Comparison of ENCODE assay signal across 1 cellular context in the genomic region with DNA sequence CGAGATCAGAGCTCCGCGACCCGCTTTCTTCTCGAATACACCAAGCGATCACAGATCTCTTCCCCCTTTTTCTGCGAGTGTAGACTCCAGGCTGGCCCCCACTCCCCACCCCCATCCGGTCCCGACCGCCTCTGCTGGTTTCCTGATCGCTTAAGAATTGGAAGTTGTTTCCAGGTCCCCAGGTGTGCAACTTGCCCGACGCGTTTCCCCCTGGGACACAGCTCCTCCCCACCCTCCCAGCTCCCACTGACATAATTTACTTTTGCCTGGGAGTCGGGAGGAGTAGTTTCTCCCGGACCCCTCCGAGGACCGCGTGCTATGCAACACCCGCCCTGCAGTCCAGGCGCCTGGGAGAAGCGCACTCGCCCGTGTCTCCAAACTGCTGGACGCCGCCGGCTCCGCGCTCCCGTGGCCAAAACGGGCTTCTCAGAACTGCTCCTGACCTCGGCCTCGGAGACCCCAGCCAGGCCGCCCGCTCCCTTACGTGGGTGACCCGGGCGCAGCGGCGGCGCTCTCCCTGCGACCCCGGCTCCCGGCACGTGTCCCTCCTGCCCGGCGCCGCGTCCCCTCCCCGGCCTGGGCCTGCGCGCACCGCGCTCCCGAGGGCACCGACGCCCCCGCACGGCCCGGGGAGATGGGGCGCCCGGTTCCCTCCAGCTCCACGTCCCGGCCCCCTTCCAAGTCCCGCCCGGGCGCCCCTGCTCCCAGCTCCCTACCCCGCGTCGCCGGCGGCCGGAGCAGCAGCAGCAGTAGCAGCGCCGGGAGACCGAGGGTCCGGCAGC.
TF ChIP-seq lines count a peak whose summit lies in the region.

No MANE protein-coding gene starts in this region.

TF ChIP-seq in K562, 482 proteins besides CTCF, POLR2A, EP300 and RAD21 (continued from another document and continues in another):
- TF ChIP-seq, protein P1, sequence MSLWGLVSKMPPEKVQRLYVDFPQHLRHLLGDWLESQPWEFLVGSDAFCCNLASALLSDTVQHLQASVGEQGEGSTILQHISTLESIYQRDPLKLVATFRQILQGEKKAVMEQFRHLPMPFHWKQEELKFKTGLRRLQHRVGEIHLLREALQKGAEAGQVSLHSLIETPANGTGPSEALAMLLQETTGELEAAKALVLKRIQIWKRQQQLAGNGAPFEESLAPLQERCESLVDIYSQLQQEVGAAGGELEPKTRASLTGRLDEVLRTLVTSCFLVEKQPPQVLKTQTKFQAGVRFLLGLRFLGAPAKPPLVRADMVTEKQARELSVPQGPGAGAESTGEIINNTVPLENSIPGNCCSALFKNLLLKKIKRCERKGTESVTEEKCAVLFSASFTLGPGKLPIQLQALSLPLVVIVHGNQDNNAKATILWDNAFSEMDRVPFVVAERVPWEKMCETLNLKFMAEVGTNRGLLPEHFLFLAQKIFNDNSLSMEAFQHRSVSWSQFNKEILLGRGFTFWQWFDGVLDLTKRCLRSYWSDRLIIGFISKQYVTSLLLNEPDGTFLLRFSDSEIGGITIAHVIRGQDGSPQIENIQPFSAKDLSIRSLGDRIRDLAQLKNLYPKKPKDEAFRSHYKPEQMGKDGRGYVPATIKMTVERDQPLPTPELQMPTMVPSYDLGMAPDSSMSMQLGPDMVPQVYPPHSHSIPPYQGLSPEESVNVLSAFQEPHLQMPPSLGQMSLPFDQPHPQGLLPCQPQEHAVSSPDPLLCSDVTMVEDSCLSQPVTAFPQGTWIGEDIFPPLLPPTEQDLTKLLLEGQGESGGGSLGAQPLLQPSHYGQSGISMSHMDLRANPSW (CRISPR knock-in tag; IDR thresholded peaks at IDR 0.05), result no peak
- no peak for TF ChIP-seq SNIP1 (IDR thresholded peaks at IDR 0.05; ENCODE audit: low read depth)
- TF ChIP-seq NFATC3 (IDR thresholded peaks at IDR 0.05), result no peak
- TF ChIP-seq, protein P2, sequence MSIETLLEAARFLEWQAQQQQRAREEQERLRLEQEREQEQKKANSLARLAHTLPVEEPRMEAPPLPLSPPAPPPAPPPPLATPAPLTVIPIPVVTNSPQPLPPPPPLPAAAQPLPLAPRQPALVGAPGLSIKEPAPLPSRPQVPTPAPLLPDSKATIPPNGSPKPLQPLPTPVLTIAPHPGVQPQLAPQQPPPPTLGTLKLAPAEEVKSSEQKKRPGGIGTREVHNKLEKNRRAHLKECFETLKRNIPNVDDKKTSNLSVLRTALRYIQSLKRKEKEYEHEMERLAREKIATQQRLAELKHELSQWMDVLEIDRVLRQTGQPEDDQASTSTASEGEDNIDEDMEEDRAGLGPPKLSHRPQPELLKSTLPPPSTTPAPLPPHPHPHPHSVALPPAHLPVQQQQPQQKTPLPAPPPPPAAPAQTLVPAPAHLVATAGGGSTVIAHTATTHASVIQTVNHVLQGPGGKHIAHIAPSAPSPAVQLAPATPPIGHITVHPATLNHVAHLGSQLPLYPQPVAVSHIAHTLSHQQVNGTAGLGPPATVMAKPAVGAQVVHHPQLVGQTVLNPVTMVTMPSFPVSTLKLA (conservative IDR thresholded peaks at IDR 0.05), result peak; percentile 35 to 46
- TF ChIP-seq ARID1B (IDR thresholded peaks at IDR 0.05), result no peak
- TF ChIP-seq, protein P3, sequence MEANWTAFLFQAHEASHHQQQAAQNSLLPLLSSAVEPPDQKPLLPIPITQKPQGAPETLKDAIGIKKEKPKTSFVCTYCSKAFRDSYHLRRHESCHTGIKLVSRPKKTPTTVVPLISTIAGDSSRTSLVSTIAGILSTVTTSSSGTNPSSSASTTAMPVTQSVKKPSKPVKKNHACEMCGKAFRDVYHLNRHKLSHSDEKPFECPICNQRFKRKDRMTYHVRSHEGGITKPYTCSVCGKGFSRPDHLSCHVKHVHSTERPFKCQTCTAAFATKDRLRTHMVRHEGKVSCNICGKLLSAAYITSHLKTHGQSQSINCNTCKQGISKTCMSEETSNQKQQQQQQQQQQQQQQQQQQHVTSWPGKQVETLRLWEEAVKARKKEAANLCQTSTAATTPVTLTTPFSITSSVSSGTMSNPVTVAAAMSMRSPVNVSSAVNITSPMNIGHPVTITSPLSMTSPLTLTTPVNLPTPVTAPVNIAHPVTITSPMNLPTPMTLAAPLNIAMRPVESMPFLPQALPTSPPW (CRISPR knock-in tag; IDR thresholded peaks at IDR 0.05), result peak; percentile 39; the same call in 1 of the 2 replicates
- TF ChIP-seq NCOA6 (IDR thresholded peaks at IDR 0.05), result no peak
- no peak for TF ChIP-seq CEBPB (tag; IDR thresholded peaks at IDR 0.05)
- TF ChIP-seq BMI1 (IDR thresholded peaks at IDR 0.05; ENCODE audit: low read length), result no peak
- no peak; the same call in none of the 2 replicates for TF ChIP-seq ZFX (CRISPR knock-in tag; IDR thresholded peaks at IDR 0.05)
- TF ChIP-seq TAF7 (tag; IDR thresholded peaks at IDR 0.05), result 0 out of 2 replicates have a peak, but pooled peaks have one; percentile 27
- no peak for TF ChIP-seq NFE2L1 (tag; IDR thresholded peaks at IDR 0.05; ENCODE audit: borderline replicate concordance, low read depth)
- TF ChIP-seq NBN (IDR thresholded peaks at IDR 0.05; ENCODE audit: low read depth), result no peak
- TF ChIP-seq ZKSCAN1 (IDR thresholded peaks at IDR 0.05; ENCODE audit: low read depth, low read length), result no peak
- TF ChIP-seq, protein P4, sequence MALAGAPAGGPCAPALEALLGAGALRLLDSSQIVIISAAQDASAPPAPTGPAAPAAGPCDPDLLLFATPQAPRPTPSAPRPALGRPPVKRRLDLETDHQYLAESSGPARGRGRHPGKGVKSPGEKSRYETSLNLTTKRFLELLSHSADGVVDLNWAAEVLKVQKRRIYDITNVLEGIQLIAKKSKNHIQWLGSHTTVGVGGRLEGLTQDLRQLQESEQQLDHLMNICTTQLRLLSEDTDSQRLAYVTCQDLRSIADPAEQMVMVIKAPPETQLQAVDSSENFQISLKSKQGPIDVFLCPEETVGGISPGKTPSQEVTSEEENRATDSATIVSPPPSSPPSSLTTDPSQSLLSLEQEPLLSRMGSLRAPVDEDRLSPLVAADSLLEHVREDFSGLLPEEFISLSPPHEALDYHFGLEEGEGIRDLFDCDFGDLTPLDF (CRISPR knock-in tag; IDR thresholded peaks at IDR 0.05), result peak; percentile 46; the same call in 1 of the 2 replicates
- TF ChIP-seq, protein P5, sequence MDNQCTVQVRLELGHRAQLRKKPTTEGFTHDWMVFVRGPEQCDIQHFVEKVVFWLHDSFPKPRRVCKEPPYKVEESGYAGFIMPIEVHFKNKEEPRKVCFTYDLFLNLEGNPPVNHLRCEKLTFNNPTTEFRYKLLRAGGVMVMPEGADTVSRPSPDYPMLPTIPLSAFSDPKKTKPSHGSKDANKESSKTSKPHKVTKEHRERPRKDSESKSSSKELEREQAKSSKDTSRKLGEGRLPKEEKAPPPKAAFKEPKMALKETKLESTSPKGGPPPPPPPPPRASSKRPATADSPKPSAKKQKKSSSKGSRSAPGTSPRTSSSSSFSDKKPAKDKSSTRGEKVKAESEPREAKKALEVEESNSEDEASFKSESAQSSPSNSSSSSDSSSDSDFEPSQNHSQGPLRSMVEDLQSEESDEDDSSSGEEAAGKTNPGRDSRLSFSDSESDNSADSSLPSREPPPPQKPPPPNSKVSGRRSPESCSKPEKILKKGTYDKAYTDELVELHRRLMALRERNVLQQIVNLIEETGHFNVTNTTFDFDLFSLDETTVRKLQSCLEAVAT (IDR thresholded peaks at IDR 0.05), result 0 out of 4 replicates have a peak, but pooled peaks of 1 of the 2 experiments have one; percentile 29
- TF ChIP-seq RB1 (IDR thresholded peaks at IDR 0.05; ENCODE audit: low read depth), result peak; percentile 33
- TF ChIP-seq FOXA1 (IDR thresholded peaks at IDR 0.05; ENCODE audit: borderline replicate concordance), result no peak
- 0 out of 2 replicates have a peak, but pooled peaks have one; percentile 12 for TF ChIP-seq POLR2AphosphoS5 (IDR thresholded peaks at IDR 0.05; ENCODE audit: control insufficient read depth, insufficient read depth, low read depth, low read length)
- TF ChIP-seq, protein P6, sequence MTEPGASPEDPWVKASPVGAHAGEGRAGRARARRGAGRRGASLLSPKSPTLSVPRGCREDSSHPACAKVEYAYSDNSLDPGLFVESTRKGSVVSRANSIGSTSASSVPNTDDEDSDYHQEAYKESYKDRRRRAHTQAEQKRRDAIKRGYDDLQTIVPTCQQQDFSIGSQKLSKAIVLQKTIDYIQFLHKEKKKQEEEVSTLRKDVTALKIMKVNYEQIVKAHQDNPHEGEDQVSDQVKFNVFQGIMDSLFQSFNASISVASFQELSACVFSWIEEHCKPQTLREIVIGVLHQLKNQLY (CRISPR knock-in tag; conservative IDR thresholded peaks at IDR 0.05), result 0 out of 4 replicates have a peak, but pooled peaks of 1 of the 2 experiments have one; percentile 66
- peak; percentile 57; the same call in 1 of the 2 replicates for TF ChIP-seq ETV5 (CRISPR knock-in tag; IDR thresholded peaks at IDR 0.05; ENCODE audit: low read depth)
- peak in 1 of 2 experiments; percentile 16; a peak in 1 of 4 replicates for TF ChIP-seq HDAC1 (IDR thresholded peaks at IDR 0.05)
- TF ChIP-seq TOE1 (IDR thresholded peaks at IDR 0.05; ENCODE audit: borderline replicate concordance), result peak; percentile 21; the same call in 1 of the 2 replicates
- TF ChIP-seq TOE1 (CRISPR knock-in tag; IDR thresholded peaks at IDR 0.05; ENCODE audit: borderline replicate concordance, low read depth), result no peak
- no peak for TF ChIP-seq ZFPM2 (CRISPR knock-in tag; IDR thresholded peaks at IDR 0.05)
- TF ChIP-seq FOXA3 (CRISPR knock-in tag; conservative IDR thresholded peaks at IDR 0.05 in 1 of 2, IDR thresholded peaks at IDR 0.05 in 1 of 2), result 0 out of 4 replicates have a peak, but pooled peaks of 1 of the 2 experiments have one; percentile 19
- TF ChIP-seq ZBTB1 (CRISPR knock-in tag; IDR thresholded peaks at IDR 0.05; ENCODE audit: borderline replicate concordance, low read depth), result no peak
- TF ChIP-seq, protein P7, sequence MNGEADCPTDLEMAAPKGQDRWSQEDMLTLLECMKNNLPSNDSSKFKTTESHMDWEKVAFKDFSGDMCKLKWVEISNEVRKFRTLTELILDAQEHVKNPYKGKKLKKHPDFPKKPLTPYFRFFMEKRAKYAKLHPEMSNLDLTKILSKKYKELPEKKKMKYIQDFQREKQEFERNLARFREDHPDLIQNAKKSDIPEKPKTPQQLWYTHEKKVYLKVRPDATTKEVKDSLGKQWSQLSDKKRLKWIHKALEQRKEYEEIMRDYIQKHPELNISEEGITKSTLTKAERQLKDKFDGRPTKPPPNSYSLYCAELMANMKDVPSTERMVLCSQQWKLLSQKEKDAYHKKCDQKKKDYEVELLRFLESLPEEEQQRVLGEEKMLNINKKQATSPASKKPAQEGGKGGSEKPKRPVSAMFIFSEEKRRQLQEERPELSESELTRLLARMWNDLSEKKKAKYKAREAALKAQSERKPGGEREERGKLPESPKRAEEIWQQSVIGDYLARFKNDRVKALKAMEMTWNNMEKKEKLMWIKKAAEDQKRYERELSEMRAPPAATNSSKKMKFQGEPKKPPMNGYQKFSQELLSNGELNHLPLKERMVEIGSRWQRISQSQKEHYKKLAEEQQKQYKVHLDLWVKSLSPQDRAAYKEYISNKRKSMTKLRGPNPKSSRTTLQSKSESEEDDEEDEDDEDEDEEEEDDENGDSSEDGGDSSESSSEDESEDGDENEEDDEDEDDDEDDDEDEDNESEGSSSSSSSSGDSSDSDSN (IDR thresholded peaks at IDR 0.05; ENCODE audit: borderline replicate concordance in 1 of 2, low read depth in 2 of 2, low read length in 2 of 2), result peak in 1 of 2 experiments; percentile 2; a peak in 2 of 4 replicates
- TF ChIP-seq, protein P8, sequence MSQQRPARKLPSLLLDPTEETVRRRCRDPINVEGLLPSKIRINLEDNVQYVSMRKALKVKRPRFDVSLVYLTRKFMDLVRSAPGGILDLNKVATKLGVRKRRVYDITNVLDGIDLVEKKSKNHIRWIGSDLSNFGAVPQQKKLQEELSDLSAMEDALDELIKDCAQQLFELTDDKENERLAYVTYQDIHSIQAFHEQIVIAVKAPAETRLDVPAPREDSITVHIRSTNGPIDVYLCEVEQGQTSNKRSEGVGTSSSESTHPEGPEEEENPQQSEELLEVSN (IDR thresholded peaks at IDR 0.05; ENCODE audit: borderline replicate concordance in 1 of 2, extremely low read depth in 1 of 2, insufficient read depth in 1 of 2, insufficient read length in 1 of 2, low read depth in 1 of 2, low read length in 1 of 2, poor library complexity in 1 of 2, severe bottlenecking in 1 of 2), result peak; percentile 49 to 89
- TF ChIP-seq DDX20 (tag; IDR thresholded peaks at IDR 0.05; ENCODE audit: low read depth), result no peak
- peak; percentile 34; the same call in 1 of the 2 replicates for TF ChIP-seq TGIF2 (CRISPR knock-in tag; IDR thresholded peaks at IDR 0.05)
- peak; percentile 29 for TF ChIP-seq TBP (optimal IDR thresholded peaks at IDR 0.05; ENCODE audit: low read depth, low read length)
- no peak for TF ChIP-seq CC2D1A (IDR thresholded peaks at IDR 0.05)
- 0 out of 2 replicates have a peak, but pooled peaks have one; percentile 18 for TF ChIP-seq ZNF584 (CRISPR knock-in tag; IDR thresholded peaks at IDR 0.05; ENCODE audit: low read depth)
- peak; percentile 70; the same call in 1 of the 2 replicates for TF ChIP-seq ZNF263 (CRISPR knock-in tag; IDR thresholded peaks at IDR 0.05; ENCODE audit: borderline replicate concordance)
- 0 out of 2 replicates have a peak, but pooled peaks have one; percentile 32 for TF ChIP-seq HDAC2 (IDR thresholded peaks at IDR 0.05)
- no peak for TF ChIP-seq JUNB (CRISPR knock-in tag; conservative IDR thresholded peaks at IDR 0.05)
- no peak for TF ChIP-seq CBFA2T2 (conservative IDR thresholded peaks at IDR 0.05)
- TF ChIP-seq RBM25 (IDR thresholded peaks at IDR 0.05; ENCODE audit: low read depth, low read length, severe bottlenecking), result no peak
- TF ChIP-seq, protein P9, sequence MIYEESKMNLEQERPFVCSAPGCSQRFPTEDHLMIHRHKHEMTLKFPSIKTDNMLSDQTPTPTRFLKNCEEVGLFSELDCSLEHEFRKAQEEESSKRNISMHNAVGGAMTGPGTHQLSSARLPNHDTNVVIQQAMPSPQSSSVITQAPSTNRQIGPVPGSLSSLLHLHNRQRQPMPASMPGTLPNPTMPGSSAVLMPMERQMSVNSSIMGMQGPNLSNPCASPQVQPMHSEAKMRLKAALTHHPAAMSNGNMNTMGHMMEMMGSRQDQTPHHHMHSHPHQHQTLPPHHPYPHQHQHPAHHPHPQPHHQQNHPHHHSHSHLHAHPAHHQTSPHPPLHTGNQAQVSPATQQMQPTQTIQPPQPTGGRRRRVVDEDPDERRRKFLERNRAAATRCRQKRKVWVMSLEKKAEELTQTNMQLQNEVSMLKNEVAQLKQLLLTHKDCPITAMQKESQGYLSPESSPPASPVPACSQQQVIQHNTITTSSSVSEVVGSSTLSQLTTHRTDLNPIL (CRISPR knock-in tag; IDR thresholded peaks at IDR 0.05), result no peak
- TF ChIP-seq PYGO2 (tag; IDR thresholded peaks at IDR 0.05), result no peak
- peak; percentile 84 for TF ChIP-seq GATAD2B (IDR thresholded peaks at IDR 0.05; ENCODE audit: borderline replicate concordance)
- 0 out of 2 replicates have a peak, but pooled peaks have one; percentile 24 for TF ChIP-seq SMARCE1 (IDR thresholded peaks at IDR 0.05)
- TF ChIP-seq POU5F1 (IDR thresholded peaks at IDR 0.05; ENCODE audit: borderline replicate concordance, low read depth, low read length, partially characterized antibody), result no peak
- no peak for TF ChIP-seq ZNF3 (CRISPR knock-in tag; IDR thresholded peaks at IDR 0.05)
- TF ChIP-seq KDM1A (IDR thresholded peaks at IDR 0.05), result no peak
